In the genomic region with DNA sequence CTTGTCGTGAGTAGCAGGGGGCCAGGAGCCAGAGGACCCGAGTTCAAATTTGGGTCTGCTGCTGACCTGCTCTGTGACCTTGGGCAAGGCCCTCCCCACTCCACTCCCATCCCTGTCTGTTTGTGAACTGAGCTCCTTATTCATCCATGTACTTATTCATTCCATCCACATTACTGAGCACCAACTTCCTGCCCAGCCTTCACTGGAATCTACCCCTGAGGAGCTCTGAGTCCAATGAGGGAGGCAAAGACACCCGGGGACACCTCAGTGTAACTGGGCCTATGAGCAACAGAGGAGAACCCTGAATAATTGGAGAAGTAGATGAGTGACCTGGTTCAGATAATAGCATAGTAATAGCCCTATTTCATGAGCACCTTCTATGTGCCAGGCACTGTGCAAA, we compare ENCODE assay signal across 17 cellular contexts. TPM values are rescaled to one million over a fixed set of nuclear protein-coding genes. Genes with fewer than 3 reads are reported as not detected.
A peak's percentile ranks its signal among the peaks of the same experiment; 100 is the strongest.
DNase-seq lines count a peak whose midpoint lies in the region; ATAC-seq and TF ChIP-seq lines count a peak whose summit lies in the region.
"Had no signal": no experiment of that assay in that cellular context is flagged by ENCODE, and none has a peak within 500 bp of the region (broad histone marks: within the 10 kb centered on the region; RNA-seq: fewer than 3 reads in every experiment).

No MANE protein-coding gene starts in this region.

- no peaks in the 10 kb centered on the region for H3K9me3 ChIP-seq in mesenchymal stem cell (ENCODE audit: control insufficient read depth, low read length)
- no peaks in the 10 kb centered on the region for H3K9me3 ChIP-seq in BE2C
- H3K9me3 ChIP-seq: gastroesophageal sphincter had no signal

- H3K14ac ChIP-seq in mesenchymal stem cell (ENCODE audit: low read length in 2 of 2), result no peak overlapping the region

- H2AK5ac ChIP-seq in mesenchymal stem cell (ENCODE audit: low read length, severe bottlenecking), result no peak overlapping the region

- H3K4me3 ChIP-seq in cardiac fibroblast (replicated peaks in 1 of 2; ENCODE audit: low read depth in 2 of 2, low read length in 2 of 2) (no peak overlapping the region), mesenchymal stem cell (ENCODE audit: insufficient read depth in 1 of 2, low read depth in 1 of 2, low read length in 2 of 2) (no peak overlapping the region), BE2C (ENCODE audit: low read depth, low read length) (no peak overlapping the region)
- H3K4me3 ChIP-seq: dorsolateral prefrontal cortex, gastroesophageal sphincter, tibial nerve had no signal

- H3K4me1 ChIP-seq in mesenchymal stem cell (ENCODE audit: control insufficient read depth, insufficient read depth, low read depth, low read length) (peaks cover 8% of the 10 kb centered on the region), BE2C (no peaks in the 10 kb centered on the region)
- H3K4me1 ChIP-seq: gastroesophageal sphincter, tibial nerve had no signal

- H4K91ac ChIP-seq in mesenchymal stem cell (ENCODE audit: low read length), result no peak overlapping the region

- H2BK12ac ChIP-seq in mesenchymal stem cell (ENCODE audit: low read length in 2 of 2), result no peak overlapping the region

- H3K18ac ChIP-seq in mesenchymal stem cell (ENCODE audit: low read depth in 1 of 2, low read length in 2 of 2), result no peak overlapping the region

- no peaks in the 10 kb centered on the region for H3K79me1 ChIP-seq in mesenchymal stem cell (replicated peaks; ENCODE audit: low read length, poor library complexity, severe bottlenecking)

- no peak overlapping the region for H2AFZ ChIP-seq in mesenchymal stem cell (ENCODE audit: low read depth, low read length)

- no peak overlapping the region for H4K8ac ChIP-seq in mesenchymal stem cell (ENCODE audit: low read length)

- WGBS in mesenchymal stem cell, result 52% methylated on average over 3 of the region's 3 CpGs

- TF ChIP-seq CTCF in cardiac fibroblast (IDR thresholded peaks at IDR 0.05; ENCODE audit: low read depth, low read length), result no peak
- TF ChIP-seq CTCF in BE2C (IDR thresholded peaks at IDR 0.05; ENCODE audit: low read depth, low read length), result no peak

- DNase-seq in COLO829 (ENCODE audit: low spot score) (peak; percentile 37), NCI-H226 (peak; percentile 83), cardiac fibroblast (ENCODE audit: low read depth in 2 of 2) (peak; percentile 42 to 82), mesenchymal stem cell (peak; percentile 50), BE2C (no peak), hypothalamus (lab: John Stamatoyannopoulos, UW) (no peak), pons (ENCODE audit: low spot score) (no peak)
- DNase-seq: activated T-cell treated with anti-CD3 and anti-CD28 coated beads, Interleukin-2, amount 50 U/mL, for 24 hours; KG1; kidney; NCI-H146; OCI-M1; stimulated activated CD8-positive, alpha-beta memory T cell treated with anti-CD3 and anti-CD28 coated beads, Interleukin-4, amount 100 ng/mL, for 48 hours had no signal

- no peak overlapping the region for H3K9ac ChIP-seq in mesenchymal stem cell (ENCODE audit: low read length)

- no peak for ATAC-seq in GM21619 (IDR thresholded peaks at IDR 0.05; ENCODE audit: unreplicated experiment)
- ATAC-seq: gastroesophageal sphincter had no signal

- no peak overlapping the region for H2BK120ac ChIP-seq in mesenchymal stem cell (ENCODE audit: low read depth, low read length)

- H3K36me3 ChIP-seq in mesenchymal stem cell (ENCODE audit: control insufficient read depth in 1 of 2, insufficient read depth in 2 of 2, low read depth in 1 of 2, low read length in 2 of 2) (no peaks in the 10 kb centered on the region), BE2C (no peaks in the 10 kb centered on the region)
- H3K36me3 ChIP-seq: gastroesophageal sphincter, tibial nerve had no signal

- no peak overlapping the region for H2BK5ac ChIP-seq in mesenchymal stem cell (ENCODE audit: low read depth, low read length, poor library complexity, severe bottlenecking)

- H2BK15ac ChIP-seq in mesenchymal stem cell (ENCODE audit: low read depth, poor library complexity, severe bottlenecking), result no peak overlapping the region

- H3K4me2 ChIP-seq in mesenchymal stem cell (ENCODE audit: low read length, poor library complexity, severe bottlenecking), result no peak overlapping the region

- H3K4ac ChIP-seq in mesenchymal stem cell (ENCODE audit: low read depth in 1 of 2, low read length in 2 of 2), result no peak overlapping the region

- peak overlapping the region; percentile 15 for H3K27ac ChIP-seq in mesenchymal stem cell (ENCODE audit: low read length, poor library complexity, severe bottlenecking)
- H3K27ac ChIP-seq: dorsolateral prefrontal cortex, gastroesophageal sphincter, tibial nerve had no signal

- H3K27me3 ChIP-seq in mesenchymal stem cell (ENCODE audit: control insufficient read depth in 1 of 2, insufficient read depth in 1 of 2, low read length in 2 of 2), result peaks cover 0 to 9% of the 10 kb centered on the region in 2 experiments
- no peaks in the 10 kb centered on the region for H3K27me3 ChIP-seq in BE2C
- H3K27me3 ChIP-seq: tibial nerve had no signal

- H3K23ac ChIP-seq in mesenchymal stem cell (ENCODE audit: low read length in 2 of 2), result no peak overlapping the region

RNA-seq across cellular contexts. Expression of a gene that starts 8.9 kb away (rescaled TPM):
- polyA plus RNA-seq in mesenchymal stem cell (2013, experiment 1 of 2), result not detected
- polyA plus RNA-seq in mesenchymal stem cell (2013, experiment 2 of 2), result not detected
- not detected for polyA plus RNA-seq in BE2C (2012; ENCODE audit: insufficient read depth, insufficient read length, low read depth)

RNA-seq across cellular contexts. Expression of a gene that starts 27.2 kb away (rescaled TPM):
- polyA plus RNA-seq in mesenchymal stem cell (2013, experiment 1 of 2), result not detected
- not detected for polyA plus RNA-seq in mesenchymal stem cell (2013, experiment 2 of 2)
- polyA plus RNA-seq in BE2C (2012; ENCODE audit: insufficient read depth, insufficient read length, low read depth), result not detected

RNA-seq across cellular contexts. Expression of a gene that starts 31.7 kb away (rescaled TPM):
- polyA plus RNA-seq in mesenchymal stem cell (2013, experiment 1 of 2), result 3.1 TPM
- polyA plus RNA-seq in mesenchymal stem cell (2013, experiment 2 of 2), result 3.1 TPM
- polyA plus RNA-seq in BE2C (2012; ENCODE audit: insufficient read depth, insufficient read length, low read depth), result not detected

Comparison
In these comparisons a context has a peak if more than half of its experiments do, and no peak if none do; other contexts are left out.
1. DNase-seq: peak in COLO829 (single experiment), NCI-H226 (single experiment), cardiac fibroblast (2 of 2) and mesenchymal stem cell (single experiment); none in BE2C (single experiment), hypothalamus (0 of 51) and pons (single experiment).